ENCODE assay signal across 10 cellular contexts in the genomic region with DNA sequence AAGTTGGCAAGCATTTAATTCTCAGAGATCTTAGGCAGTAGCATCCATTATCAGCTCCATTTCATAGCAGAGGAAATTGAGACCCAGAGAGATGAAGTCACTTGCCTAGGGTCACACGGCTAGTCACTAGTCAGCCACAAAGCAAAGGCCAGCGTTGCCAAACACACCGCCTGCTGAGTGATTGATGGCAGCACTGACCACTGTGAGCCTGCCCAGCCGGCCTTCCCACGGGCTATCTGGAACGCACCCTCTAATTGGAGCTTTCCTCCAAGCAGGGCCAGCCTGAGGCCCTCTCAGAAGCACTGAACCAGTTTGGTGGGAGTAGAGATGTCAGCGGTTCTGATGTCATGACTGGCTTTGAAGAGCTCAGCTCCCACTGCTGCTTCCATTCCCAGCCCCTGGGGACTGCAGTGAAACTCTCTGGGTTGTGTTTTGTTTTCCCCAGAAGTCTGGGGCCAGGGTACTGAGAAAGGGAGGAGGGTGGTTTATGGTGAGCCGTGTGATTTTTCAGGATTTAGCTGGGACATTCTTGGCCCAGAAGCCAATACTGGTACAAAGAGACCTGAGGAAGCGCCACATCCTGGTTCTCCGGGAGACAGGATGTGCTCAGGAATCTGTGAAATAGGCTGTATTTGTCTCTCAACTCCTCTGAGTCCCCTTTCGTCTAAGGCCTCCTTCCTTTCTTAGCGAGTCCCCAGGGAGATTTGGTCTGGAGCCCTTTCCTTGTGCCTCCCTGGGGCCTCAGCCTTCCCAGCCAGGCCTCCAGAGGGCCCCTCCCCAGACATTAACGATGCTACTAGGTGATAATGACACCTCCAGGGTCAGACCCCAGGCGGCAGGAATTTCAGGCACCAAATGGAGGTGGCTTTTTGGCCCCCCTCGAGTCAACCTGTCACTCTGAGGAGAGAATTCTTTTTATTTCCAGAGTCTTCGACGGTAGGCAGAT. TPM values are rescaled to one million over a fixed set of nuclear protein-coding genes. Genes with fewer than 3 reads are reported as not detected.
DNase-seq lines count a peak whose midpoint lies in the region; ATAC-seq and TF ChIP-seq lines count a peak whose summit lies in the region.
"Had no signal": no experiment of that assay in that cellular context is flagged by ENCODE, and none has a peak within 500 bp of the region (broad histone marks: within the 10 kb centered on the region; RNA-seq: fewer than 3 reads in every experiment).

No MANE protein-coding gene starts in this region.

- intact Hi-C loops in breast epithelium (cut with DNase I; ENCODE audit: low total_unique reads) (no loop called here), MCF 10A (cut with micrococcal nuclease) (no loop called here), aorta (cut with DNase I) (no loop called here)

- no peaks in the 10 kb centered on the region for H3K27me3 Mint-ChIP-seq in MCF 10A (ENCODE audit: insufficient read depth, unreplicated experiment)

- H3K9me3 Mint-ChIP-seq in MCF 10A (ENCODE audit: unreplicated experiment), result no peaks in the 10 kb centered on the region

- CTCF ChIA-PET in MCF 10A (lab: Yijun Ruan, JAX), result interaction anchor here (0.7 to 1.0 kb wide), 5 partner anchors 69 to 1832 kb away, joined by 3 to 5 read pairs (median 3); no protein-coding TSS in a partner anchor

- POLR2A ChIA-PET in MCF 10A (lab: Yijun Ruan, JAX), result no interaction called here

- H3K4me1 Mint-ChIP-seq in MCF 10A (ENCODE audit: insufficient read depth, unreplicated experiment), result peaks cover 4% of the 10 kb centered on the region

- no peak for TF ChIP-seq POLR2A in breast epithelium (IDR thresholded peaks at IDR 0.05)

- H3K4me3 ChIP-seq in breast epithelium (no peak overlapping the region), fibroblast of villous mesenchyme (ENCODE audit: low read depth, low read length) (no peak overlapping the region), aorta (ENCODE audit: low read length in 2 of 2) (no peak overlapping the region)

- no peak overlapping the region for H3K27ac Mint-ChIP-seq in MCF 10A (ENCODE audit: low read depth, unreplicated experiment)

- no TSS peak for BruUV-seq in MCF 10A (replicated peaks; lab: Mats Ljungman, UMichigan)

- DNase-seq in breast epithelium (ENCODE audit: low spot score in 2 of 2), result peak in 1 of 2 donors; percentile 29
- DNase-seq in MCF 10A (ENCODE audit: unreplicated experiment), result no peak
- DNase-seq in fibroblast of villous mesenchyme (ENCODE audit: low read depth), result peak; percentile 76
- DNase-seq in mucosa of gallbladder (ENCODE audit: low spot score), result peak; percentile 14
- peak; percentile 88 to 90 for DNase-seq in aorta
- DNase-seq: activated naive CD4-positive, alpha-beta T cell; NCI-H1694 treated with DMSO at 0.1 percent for 48 hours had no signal

- no peaks in the 10 kb centered on the region for H3K36me3 Mint-ChIP-seq in MCF 10A (ENCODE audit: insufficient read depth, unreplicated experiment)

- 34% methylated on average over 17 of the region's 17 CpGs for WGBS in aorta, 2 donors

- H3K4me3 Mint-ChIP-seq in MCF 10A (ENCODE audit: unreplicated experiment), result no peak overlapping the region

- H3K4me1 ChIP-seq in breast epithelium (no peaks in the 10 kb centered on the region), aorta (ENCODE audit: control insufficient read depth in 1 of 2, insufficient read depth in 2 of 2, low read length in 2 of 2) (peaks cover 0 to 2% of the 10 kb centered on the region in 2 donors)

- H3K9me3 ChIP-seq in breast epithelium (no peaks in the 10 kb centered on the region), aorta (ENCODE audit: control insufficient read depth, low read length) (no peaks in the 10 kb centered on the region)

- TF ChIP-seq CTCF in breast epithelium (IDR thresholded peaks at IDR 0.05) (no peak), MCF 10A (IDR thresholded peaks at IDR 0.05; ENCODE audit: unreplicated experiment) (no peak), fibroblast of villous mesenchyme (IDR thresholded peaks at IDR 0.05; ENCODE audit: insufficient read depth, low read depth, low read length) (no peak)

- ATAC-seq in aorta (ENCODE audit: low FRiP score) (peak; percentile 89), GM18519 (IDR thresholded peaks at IDR 0.05; ENCODE audit: low FRiP score, unreplicated experiment) (no peak), GM18520 (IDR thresholded peaks at IDR 0.05; ENCODE audit: unreplicated experiment) (no peak), GM18867 (IDR thresholded peaks at IDR 0.05; ENCODE audit: unreplicated experiment) (no peak)

- H3K27ac ChIP-seq in breast epithelium (peak overlapping the region; percentile 42 to 72), aorta (ENCODE audit: low read depth in 1 of 2, low read length in 2 of 2) (peak overlapping the region in 1 of 2 donors; percentile 64)

- H3K27me3 ChIP-seq in breast epithelium (no peaks in the 10 kb centered on the region), aorta (ENCODE audit: control insufficient read depth in 1 of 2, insufficient read depth in 2 of 2, low read length in 1 of 2) (no peaks in the 10 kb centered on the region)

- H3K36me3 ChIP-seq in breast epithelium, result no peaks in the 10 kb centered on the region
- no peaks in the 10 kb centered on the region for H3K36me3 ChIP-seq in aorta (ENCODE audit: control insufficient read depth in 1 of 2, insufficient read depth in 2 of 2, low read length in 1 of 2)

RNA-seq across cellular contexts. Expression of a gene that starts 44.5 kb away (rescaled TPM):
- total RNA-seq in breast epithelium (10 to 100 TPM; 13.0 to 18.0 (median 14.5) TPM), MCF 10A (2022) (34.5 and 41.9 TPM in 2 replicates), fibroblast of villous mesenchyme (22.9 and 23.2 TPM in 2 replicates), mucosa of gallbladder (17.4 TPM), aorta (10 to 100 TPM; 49.8 to 67.9 TPM)
- polyA plus RNA-seq in aorta, result 10 to 100 TPM in 1 of 2 donors, 1 to 10 TPM in 1; 8.1 to 21.5 TPM
